In genomic region chr11:100970273-100971164, GRCh38 we compare ENCODE assay signal across 17 cellular contexts.
"Had no signal": no experiment of that assay in that cellular context is flagged by ENCODE, and none has a peak within 500 bp of the region (broad histone marks: within the 10 kb centered on the region; RNA-seq: fewer than 3 reads in every experiment).

No MANE protein-coding gene starts in this region.

- DNase-seq: activated CD4-positive, alpha-beta memory T cell treated with anti-CD3 and anti-CD28 coated beads, Interleukin-2, amount 10 ng/mL, durations not matched to agents 7 days and 5 days; activated CD4-positive, alpha-beta T cell treated with anti-CD3 and anti-CD28 coated beads for 36 hours; activated CD8-positive, alpha-beta memory T cell treated with anti-CD3 and anti-CD28 coated beads, Interleukin-2, amount 50 U/mL, for 4 hours; activated naive CD4-positive, alpha-beta T cell treated with Interleukin-2 at 50 U/mL for 16 hours; activated naive CD8-positive, alpha-beta T cell treated with anti-CD3 and anti-CD28 coated beads, Interleukin-2, amount 50 U/mL, for 24 hours; activated T-cell treated with anti-CD3 and anti-CD28 coated beads, Interleukin-2, amount 50 U/mL, for 72 hours; effector CD8-positive, alpha-beta T cell; foreskin keratinocyte; head of caudate nucleus; islet precursor cell; stimulated activated CD4-positive, alpha-beta T cell treated with anti-CD3 and anti-CD28 coated beads, Interleukin-4, amount 100 ng/mL, for 24 hours had no signal

- H3K27me3 ChIP-seq: cardiac muscle cell, foreskin keratinocyte had no signal

- H3K4me3 Mint-ChIP-seq: activated CD4-positive, alpha-beta memory T cell treated with anti-CD3 and anti-CD28 coated beads, Interleukin-2, amount 10 ng/mL, durations not matched to agents 7 days and 5 days; activated CD4-positive, alpha-beta T cell treated with anti-CD3 and anti-CD28 coated beads for 36 hours; activated naive CD8-positive, alpha-beta T cell treated with anti-CD3 and anti-CD28 coated beads, Interleukin-2, amount 50 U/mL, for 24 hours; activated T-cell treated with anti-CD3 and anti-CD28 coated beads, Interleukin-2, amount 50 U/mL, for 72 hours; neural crest cell; stimulated activated naive CD8-positive, alpha-beta T cell treated with anti-CD3 and anti-CD28 coated beads, Interleukin-15, Interleukin-2, amounts not matched to agents 100 ng/mL and 50 ng/mL, for 24 hours; T-helper 2 cell treated with Interferon-gamma antibody and Interleukin-4, amounts not matched to agents 5 μg/mL and 100 μg/mL, for 36 hours had no signal

- H3K27ac Mint-ChIP-seq: activated CD4-positive, alpha-beta memory T cell treated with anti-CD3 and anti-CD28 coated beads, Interleukin-2, amount 10 ng/mL, durations not matched to agents 7 days and 5 days; activated CD4-positive, alpha-beta T cell treated with anti-CD3 and anti-CD28 coated beads for 36 hours; activated naive CD8-positive, alpha-beta T cell treated with anti-CD3 and anti-CD28 coated beads, Interleukin-2, amount 50 U/mL, for 24 hours; activated T-cell treated with anti-CD3 and anti-CD28 coated beads, Interleukin-2, amount 50 U/mL, for 72 hours; stimulated activated naive CD8-positive, alpha-beta T cell treated with anti-CD3 and anti-CD28 coated beads, Interleukin-15, Interleukin-2, amounts not matched to agents 100 ng/mL and 50 ng/mL, for 24 hours; T-helper 2 cell treated with Interferon-gamma antibody and Interleukin-4, amounts not matched to agents 5 μg/mL and 100 μg/mL, for 36 hours had no signal

- ATAC-seq: activated CD4-positive, alpha-beta T cell treated with anti-CD3 and anti-CD28 coated beads for 36 hours; activated naive CD8-positive, alpha-beta T cell treated with anti-CD3 and anti-CD28 coated beads, Interleukin-2, amount 50 U/mL, for 24 hours; activated T-cell treated with anti-CD3 and anti-CD28 coated beads, Interleukin-2, amount 50 U/mL, for 72 hours; foreskin keratinocyte had no signal

- H3K27me3 Mint-ChIP-seq: activated CD4-positive, alpha-beta memory T cell treated with anti-CD3 and anti-CD28 coated beads, Interleukin-2, amount 10 ng/mL, durations not matched to agents 7 days and 5 days; activated CD4-positive, alpha-beta T cell treated with anti-CD3 and anti-CD28 coated beads for 36 hours; activated naive CD8-positive, alpha-beta T cell treated with anti-CD3 and anti-CD28 coated beads, Interleukin-2, amount 50 U/mL, for 24 hours; stimulated activated naive CD8-positive, alpha-beta T cell treated with anti-CD3 and anti-CD28 coated beads, Interleukin-15, Interleukin-2, amounts not matched to agents 100 ng/mL and 50 ng/mL, for 24 hours had no signal

- H3K4me1 ChIP-seq: foreskin keratinocyte had no signal

- H3K4me3 ChIP-seq: cardiac muscle cell, coronary artery had no signal

- H3K4me1 Mint-ChIP-seq: activated CD4-positive, alpha-beta memory T cell treated with anti-CD3 and anti-CD28 coated beads, Interleukin-2, amount 10 ng/mL, durations not matched to agents 7 days and 5 days; activated CD4-positive, alpha-beta T cell treated with anti-CD3 and anti-CD28 coated beads for 36 hours; activated naive CD8-positive, alpha-beta T cell treated with anti-CD3 and anti-CD28 coated beads, Interleukin-2, amount 50 U/mL, for 24 hours; neural crest cell had no signal

- H3K27ac ChIP-seq: cardiac muscle cell, coronary artery, epithelial cell of prostate, foreskin keratinocyte had no signal
